Comparison of ENCODE assay signal across 21 cellular contexts in genomic region chr7:117825132-117825531, GRCh38.
A peak's percentile ranks its signal among the peaks of the same experiment; 100 is the strongest.
DNase-seq lines count a peak whose midpoint lies in the region; FAIRE-seq and TF ChIP-seq lines count a peak whose summit lies in the region.
"Had no signal": no experiment of that assay in that cellular context is flagged by ENCODE, and none has a peak within 500 bp of the region (broad histone marks: within the 10 kb centered on the region; RNA-seq: fewer than 3 reads in every experiment).

No MANE protein-coding gene starts in this region.

- TF ChIP-seq CTCF in AG10803 (conservative IDR thresholded peaks at IDR 0.05; ENCODE audit: low read length), result no peak
- TF ChIP-seq CTCF in NB4 (IDR thresholded peaks at IDR 0.05; ENCODE audit: low read depth, low read length), result no peak
- no peak for TF ChIP-seq CTCF in choroid plexus epithelial cell (conservative IDR thresholded peaks at IDR 0.05; ENCODE audit: low read depth, low read length)

- FAIRE-seq in GM19239 (lab: Jason Lieb, UNC), result no peak
- FAIRE-seq: GM12892 had no signal

- H3K4me3 ChIP-seq in AG10803 (ENCODE audit: low read length) (no peak overlapping the region), NB4 (ENCODE audit: low read depth, low read length) (no peak overlapping the region), choroid plexus epithelial cell (ENCODE audit: low read depth, low read length) (no peak overlapping the region)
- H3K4me3 ChIP-seq: neural progenitor cell had no signal

- TF ChIP-seq POLR2A in NB4 (IDR thresholded peaks at IDR 0.05; ENCODE audit: extremely low read depth, insufficient read length), result no peak

- DNase-seq in AG10803 (ENCODE audit: low read depth) (peak; percentile 29), NB4 (ENCODE audit: low read depth) (peak; percentile 15), choroid plexus epithelial cell (ENCODE audit: low read depth) (peak; percentile 70), inferior parietal cortex (ENCODE audit: extremely low spot score) (peak; percentile 40), GM19239 (ENCODE audit: insufficient read length, low spot score) (no peak), MV-4-11 (lab: John Stamatoyannopoulos, UW) (no peak), DMS 273 treated with DMSO at 0.1 percent for 48 hours (lab: John Stamatoyannopoulos, UW) (no peak)
- DNase-seq in stimulated activated CD4-positive, alpha-beta T cell treated with anti-CD3 and anti-CD28 coated beads, Interleukin-4, amount 100 ng/mL, for 24 hours, result no peak
- DNase-seq: activated CD4-positive, alpha-beta T cell treated with anti-CD3 and anti-CD28 coated beads, Interleukin-2, amount 10 ng/mL, durations not matched to agents 7 days and 5 days; activated naive CD4-positive, alpha-beta T cell treated with anti-CD3 and anti-CD28 coated beads, Interleukin-2, amount 50 U/mL, for 16 hours; central memory CD4-positive, alpha-beta T cell; effector memory CD8-positive, alpha-beta T cell; GF-D8; immature natural killer cell; mesendoderm; NCI-H2029; NCI-H526; retina; SK-N-SH had no signal

Comparison
In these comparisons a context has a peak if more than half of its experiments do, and no peak if none do; other contexts are left out.
1. DNase-seq: peak in AG10803 (single experiment), NB4 (single experiment), choroid plexus epithelial cell (single experiment) and inferior parietal cortex (single experiment); none in stimulated activated CD4-positive, alpha-beta T cell treated with anti-CD3 and anti-CD28 coated beads, Interleukin-4, amount 100 ng/mL, for 24 hours (single experiment), GM19239 (single experiment), MV-4-11 (single experiment) and DMS 273 treated with DMSO at 0.1 percent for 48 hours (single experiment).